28 cellular contexts compared by ENCODE assay signal in genomic region chr6:143090314-143091044, GRCh38. TPM values are rescaled to one million over a fixed set of nuclear protein-coding genes. Genes with fewer than 3 reads are reported as not detected.
DNase-seq lines count a peak whose midpoint lies in the region; ATAC-seq and TF ChIP-seq lines count a peak whose summit lies in the region.
"Had no signal": no experiment of that assay in that cellular context is flagged by ENCODE, and none has a peak within 500 bp of the region (broad histone marks: within the 10 kb centered on the region; RNA-seq: fewer than 3 reads in every experiment).

No MANE protein-coding gene starts in this region.

- H3K27me3 ChIP-seq in CD4-positive, alpha-beta T cell (ENCODE audit: control insufficient read depth, insufficient read depth, low read length), result no peaks in the 10 kb centered on the region
- H3K27me3 ChIP-seq in naive thymus-derived CD4-positive, alpha-beta T cell (ENCODE audit: control insufficient read depth in 2 of 2, insufficient read depth in 2 of 2, low read length in 2 of 2), result no peaks in the 10 kb centered on the region
- H3K27me3 ChIP-seq: BE2C had no signal

- H3K4me3 ChIP-seq in Jurkat, Clone E6-1 (ENCODE audit: low read length), result no peak overlapping the region
- no peak overlapping the region for H3K4me3 ChIP-seq in naive thymus-derived CD4-positive, alpha-beta T cell (ENCODE audit: low read length)

- no peaks in the 10 kb centered on the region for H3K36me3 ChIP-seq in naive thymus-derived CD4-positive, alpha-beta T cell (ENCODE audit: control insufficient read depth in 2 of 3, insufficient read depth in 3 of 3, low read length in 3 of 3)
- H3K36me3 ChIP-seq: BE2C had no signal

- H3K36me3 Mint-ChIP-seq in activated CD4-positive, alpha-beta T cell treated with anti-CD3 and anti-CD28 coated beads for 36 hours (ENCODE audit: low read depth), result peaks cover 3% of the 10 kb centered on the region
- H3K36me3 Mint-ChIP-seq in CD4-positive, alpha-beta T cell (ENCODE audit: low read depth), result no peaks in the 10 kb centered on the region
- H3K36me3 Mint-ChIP-seq in naive thymus-derived CD4-positive, alpha-beta T cell, result peaks cover 0 to 5% (median 4%) of the 10 kb centered on the region in 5 donors
- H3K36me3 Mint-ChIP-seq: CD14-positive monocyte had no signal

- CTCF ChIA-PET in activated CD4-positive, alpha-beta T cell treated with anti-CD3 and anti-CD28 coated beads for 36 hours (lab: Charles Lee), result no interaction called here
- CTCF ChIA-PET in CD4-positive, alpha-beta T cell (lab: Charles Lee), result no interaction called here
- CTCF ChIA-PET in naive thymus-derived CD4-positive, alpha-beta T cell (lab: Charles Lee), result no interaction called here

- intact Hi-C loops in activated CD4-positive, alpha-beta T cell treated with anti-CD3 and anti-CD28 coated beads for 36 hours (cut with DNase I, micrococcal nuclease), result no loop called here
- intact Hi-C loops in CD4-positive, alpha-beta T cell (cut with DNase I, micrococcal nuclease), result no loop called here
- intact Hi-C loops in naive thymus-derived CD4-positive, alpha-beta T cell (cut with micrococcal nuclease), result no loop called here

- H3K4me1 ChIP-seq in naive thymus-derived CD4-positive, alpha-beta T cell (ENCODE audit: control insufficient read depth in 2 of 2, insufficient read depth in 2 of 2, low read length in 2 of 2), result no peaks in the 10 kb centered on the region
- H3K4me1 ChIP-seq: BE2C had no signal

- no peak overlapping the region for H3K4me3 Mint-ChIP-seq in activated CD4-positive, alpha-beta T cell treated with anti-CD3 and anti-CD28 coated beads for 36 hours
- no peak overlapping the region for H3K4me3 Mint-ChIP-seq in CD4-positive, alpha-beta T cell
- H3K4me3 Mint-ChIP-seq in naive thymus-derived CD4-positive, alpha-beta T cell, result no peak overlapping the region
- H3K4me3 Mint-ChIP-seq: CD14-positive monocyte had no signal

- no peaks in the 10 kb centered on the region for H3K27me3 Mint-ChIP-seq in activated CD4-positive, alpha-beta T cell treated with anti-CD3 and anti-CD28 coated beads for 36 hours
- H3K27me3 Mint-ChIP-seq in CD4-positive, alpha-beta T cell, result no peaks in the 10 kb centered on the region
- H3K27me3 Mint-ChIP-seq in naive thymus-derived CD4-positive, alpha-beta T cell, result no peaks in the 10 kb centered on the region

- ATAC-seq in activated CD4-positive, alpha-beta T cell treated with anti-CD3 and anti-CD28 coated beads for 36 hours, result peak; percentile 60
- ATAC-seq in CD4-positive, alpha-beta T cell (ENCODE audit: poor library complexity), result peak; percentile 51
- no peak for ATAC-seq in naive thymus-derived CD4-positive, alpha-beta T cell
- ATAC-seq: HCT116, Panc1 had no signal

- POLR2A ChIA-PET in activated CD4-positive, alpha-beta T cell treated with anti-CD3 and anti-CD28 coated beads for 36 hours (lab: Charles Lee), result no interaction called here
- POLR2A ChIA-PET in CD4-positive, alpha-beta T cell (lab: Charles Lee), result no interaction called here
- POLR2A ChIA-PET in naive thymus-derived CD4-positive, alpha-beta T cell (lab: Charles Lee), result no interaction called here

- no peak overlapping the region for H3K27ac Mint-ChIP-seq in activated CD4-positive, alpha-beta T cell treated with anti-CD3 and anti-CD28 coated beads for 36 hours
- peak overlapping the region; percentile 31 for H3K27ac Mint-ChIP-seq in CD4-positive, alpha-beta T cell
- peak overlapping the region in 2 of 9 donors; percentile 40 to 60 for H3K27ac Mint-ChIP-seq in naive thymus-derived CD4-positive, alpha-beta T cell
- H3K27ac Mint-ChIP-seq: CD14-positive monocyte had no signal

- no peak for TF ChIP-seq CTCF in CD4-positive, alpha-beta T cell (IDR thresholded peaks at IDR 0.05)

- peaks cover 3% of the 10 kb centered on the region for H3K9me3 Mint-ChIP-seq in activated CD4-positive, alpha-beta T cell treated with anti-CD3 and anti-CD28 coated beads for 36 hours (ENCODE audit: low read depth)
- H3K9me3 Mint-ChIP-seq in CD4-positive, alpha-beta T cell, result no peaks in the 10 kb centered on the region
- H3K9me3 Mint-ChIP-seq in naive thymus-derived CD4-positive, alpha-beta T cell, result peaks cover 0 to 3% (median 0%) of the 10 kb centered on the region in 11 donors

- DNase-seq in activated CD4-positive, alpha-beta T cell treated with anti-CD3 and anti-CD28 coated beads for 36 hours, result no peak
- no peak for DNase-seq in activated CD4-positive, alpha-beta T cell treated with anti-CD3 and anti-CD28 coated beads, Interleukin-2, amount 50 U/mL, for 48 hours
- DNase-seq in CD4-positive, alpha-beta T cell, result no peak
- DNase-seq in Jurkat, Clone E6-1 (ENCODE audit: low read depth, low spot score), result peak; percentile 27
- DNase-seq in naive thymus-derived CD4-positive, alpha-beta T cell, result peak in 5 of 9 donors; percentile 2 to 30 (median 12)
- DNase-seq in GF-D8 (lab: John Stamatoyannopoulos, UW) (no peak), NCI-H2081 (lab: John Stamatoyannopoulos, UW) (no peak), DMS153 treated with DMSO at 0.1 percent for 48 hours (lab: John Stamatoyannopoulos, UW; ENCODE audit: unreplicated experiment) (no peak)
- DNase-seq: 8988T, ACHN, BE2C, Calu3, DND-41, Karpas-422, NCI-H1092, NCI-H1417 treated with DMSO at 0.1 percent for 48 hours, NCI-H1694 treated with DMSO at 0.1 percent for 48 hours, NCI-H2081 treated with DMSO at 0.1 percent for 48 hours, NCI-H2171, NCI-H226, NCI-H510A, NCI-H69, SHP77 had no signal

- H3K27ac ChIP-seq in CD4-positive, alpha-beta T cell (ENCODE audit: low read depth, low read length), result no peak overlapping the region
- no peak overlapping the region for H3K27ac ChIP-seq in naive thymus-derived CD4-positive, alpha-beta T cell (ENCODE audit: low read depth, low read length)
- H3K27ac ChIP-seq: HL-60, RWPE1 had no signal

- H3K9me3 ChIP-seq in CD4-positive, alpha-beta T cell (ENCODE audit: control insufficient read depth, low read length), result no peaks in the 10 kb centered on the region
- H3K9me3 ChIP-seq in naive thymus-derived CD4-positive, alpha-beta T cell (ENCODE audit: control insufficient read depth in 2 of 3, low read length in 3 of 3), result no peaks in the 10 kb centered on the region
- H3K9me3 ChIP-seq: BE2C had no signal

- peaks cover 10% of the 10 kb centered on the region for H3K4me1 Mint-ChIP-seq in activated CD4-positive, alpha-beta T cell treated with anti-CD3 and anti-CD28 coated beads for 36 hours
- peaks cover 15% of the 10 kb centered on the region for H3K4me1 Mint-ChIP-seq in CD4-positive, alpha-beta T cell (ENCODE audit: low read depth)
- H3K4me1 Mint-ChIP-seq in naive thymus-derived CD4-positive, alpha-beta T cell, result peaks cover 0 to 20% (median 12%) of the 10 kb centered on the region in 7 donors
- H3K4me1 Mint-ChIP-seq: CD14-positive monocyte had no signal

RNA-seq across cellular contexts. Expression of gene AIG1, which starts 29.8 kb away (rescaled TPM):
- 10 to 100 TPM; 21.2 to 22.8 TPM for total RNA-seq in activated CD4-positive, alpha-beta T cell treated with anti-CD3 and anti-CD28 coated beads for 36 hours
- 1 to 10 TPM; 7.4 to 8.4 TPM for total RNA-seq in CD4-positive, alpha-beta T cell
- polyA plus RNA-seq in Jurkat, Clone E6-1 (2012; ENCODE audit: insufficient read depth, insufficient read length), result 21.0 TPM
- 10 to 100 TPM in 2 of 5 experiments, 1 to 10 TPM in 3; 6.8 to 10.8 (median 8.8) TPM for total RNA-seq in naive thymus-derived CD4-positive, alpha-beta T cell
- polyA plus RNA-seq in naive thymus-derived CD4-positive, alpha-beta T cell, result 10 to 100 TPM; 21.0 to 21.8 TPM

Comparison
In these comparisons a context has a peak if more than half of its experiments do, and no peak if none do; other contexts are left out.
1. DNase-seq: peak in Jurkat, Clone E6-1 (single experiment) and naive thymus-derived CD4-positive, alpha-beta T cell (5 of 9); none in activated CD4-positive, alpha-beta T cell treated with anti-CD3 and anti-CD28 coated beads for 36 hours (single experiment), activated CD4-positive, alpha-beta T cell treated with anti-CD3 and anti-CD28 coated beads, Interleukin-2, amount 50 U/mL, for 48 hours (0 of 2), CD4-positive, alpha-beta T cell (0 of 10), GF-D8 (single experiment), NCI-H2081 (0 of 2) and DMS153 treated with DMSO at 0.1 percent for 48 hours (single experiment).